Comparison of ENCODE assay signal across 8 cellular contexts in genomic region chr3:101687142-101687931, GRCh38. TPM values are rescaled to one million over a fixed set of nuclear protein-coding genes. Genes with fewer than 3 reads are reported as not detected.
DNase-seq lines count a peak whose midpoint lies in the region; ATAC-seq and TF ChIP-seq lines count a peak whose summit lies in the region.

No MANE protein-coding gene starts in this region.

- no peak for TF ChIP-seq CTCF in cardiac fibroblast (IDR thresholded peaks at IDR 0.05; ENCODE audit: low read depth, low read length)
- TF ChIP-seq CTCF in upper lobe of right lung (IDR thresholded peaks at IDR 0.05): no peak
- TF ChIP-seq CTCF in omental fat pad (IDR thresholded peaks at IDR 0.05): no peak

- H3K27ac ChIP-seq in upper lobe of right lung: peak overlapping the region; percentile 96

- H3K4me3 Mint-ChIP-seq in activated T-cell treated with anti-CD3 and anti-CD28 coated beads, Interleukin-2, amount 50 U/mL, for 72 hours: peak overlapping the region; percentile 97 to 100

- no peaks in the 10 kb centered on the region for H3K9me3 ChIP-seq in upper lobe of right lung

- H3K9me3 Mint-ChIP-seq in activated T-cell treated with anti-CD3 and anti-CD28 coated beads, Interleukin-2, amount 50 U/mL, for 72 hours: no peaks in the 10 kb centered on the region

- H3K27me3 Mint-ChIP-seq in activated T-cell treated with anti-CD3 and anti-CD28 coated beads, Interleukin-2, amount 50 U/mL, for 72 hours (ENCODE audit: low read depth): no peaks in the 10 kb centered on the region

- no peaks in the 10 kb centered on the region for H3K27me3 ChIP-seq in upper lobe of right lung

- peak in 1 of 2 donors; percentile 23 for ATAC-seq in activated T-cell treated with anti-CD3 and anti-CD28 coated beads, Interleukin-2, amount 50 U/mL, for 72 hours (replicated peaks in 1 of 2)
- no peak for ATAC-seq in upper lobe of right lung
- no peak for ATAC-seq in HG03457 (IDR thresholded peaks at IDR 0.05; ENCODE audit: unreplicated experiment)
- no peak for ATAC-seq in omental fat pad (ENCODE audit: low FRiP score)

- peaks cover 51% of the 10 kb centered on the region for H3K4me1 Mint-ChIP-seq in activated T-cell treated with anti-CD3 and anti-CD28 coated beads, Interleukin-2, amount 50 U/mL, for 72 hours (ENCODE audit: low read depth)

- intact Hi-C loops in upper lobe of right lung (cut with DNase I): no loop called here

- peak overlapping the region; percentile 45 to 75 for H3K4me3 ChIP-seq in cardiac fibroblast (replicated peaks in 1 of 2; ENCODE audit: low read depth in 2 of 2, low read length in 2 of 2)
- H3K4me3 ChIP-seq in upper lobe of right lung: peak overlapping the region; percentile 96

- H3K27ac Mint-ChIP-seq in activated T-cell treated with anti-CD3 and anti-CD28 coated beads, Interleukin-2, amount 50 U/mL, for 72 hours: peak overlapping the region; percentile 99

- peaks cover 36% of the 10 kb centered on the region for H3K4me1 ChIP-seq in upper lobe of right lung

- peaks cover 34% of the 10 kb centered on the region for H3K36me3 ChIP-seq in upper lobe of right lung

- H3K36me3 Mint-ChIP-seq in activated T-cell treated with anti-CD3 and anti-CD28 coated beads, Interleukin-2, amount 50 U/mL, for 72 hours (ENCODE audit: insufficient read depth in 2 of 2): peaks cover 19 to 24% of the 10 kb centered on the region in 2 donors

- DNase-seq in activated T-cell treated with anti-CD3 and anti-CD28 coated beads, Interleukin-2, amount 50 U/mL, for 72 hours: no peak
- no peak for DNase-seq in activated T-cell treated with anti-CD3 and anti-CD28 coated beads for 4 hours
- DNase-seq in cardiac fibroblast (ENCODE audit: low read depth in 2 of 2): peak in 1 of 2 donors; percentile 31
- peak; percentile 22 for DNase-seq in medulla oblongata (ENCODE audit: extremely low spot score)
- DNase-seq in upper lobe of right lung: no peak
- DNase-seq in middle frontal gyrus (ENCODE audit: extremely low spot score, low spot score): no peak
- no peak for DNase-seq in omental fat pad (ENCODE audit: low spot score)

RNA-seq across cellular contexts. Expression of gene RPL24, which starts 0.8 kb away (rescaled TPM):
- 1,000 to 10,000 TPM; 1,492 to 1,529 TPM for total RNA-seq in activated T-cell treated with anti-CD3 and anti-CD28 coated beads, Interleukin-2, amount 50 U/mL, for 72 hours
- total RNA-seq in upper lobe of right lung (821 TPM), omental fat pad (1,000 to 10,000 TPM in 3 of 4 donors, 100 to 1,000 TPM in 1; 998 to 1,447 (median 1,310) TPM)

RNA-seq across cellular contexts. Expression of gene ZBTB11, which starts 10.4 kb away (rescaled TPM):
- 10 to 100 TPM; 26.8 to 31.9 TPM for total RNA-seq in activated T-cell treated with anti-CD3 and anti-CD28 coated beads, Interleukin-2, amount 50 U/mL, for 72 hours
- total RNA-seq in upper lobe of right lung (22.8 TPM), omental fat pad (10 to 100 TPM; 20.8 to 40.2 (median 23.6) TPM)

RNA-seq across cellular contexts. Expression of gene CEP97, which starts 37.1 kb away (rescaled TPM):
- total RNA-seq in activated T-cell treated with anti-CD3 and anti-CD28 coated beads, Interleukin-2, amount 50 U/mL, for 72 hours: 10 to 100 TPM; 19.2 to 23.5 TPM
- total RNA-seq in upper lobe of right lung (7.6 TPM), omental fat pad (10 to 100 TPM in 1 of 4 donors, 1 to 10 TPM in 3; 5.0 to 10.2 (median 5.3) TPM)
